Comparison of ENCODE assay signal across 22 cellular contexts in the genomic region with DNA sequence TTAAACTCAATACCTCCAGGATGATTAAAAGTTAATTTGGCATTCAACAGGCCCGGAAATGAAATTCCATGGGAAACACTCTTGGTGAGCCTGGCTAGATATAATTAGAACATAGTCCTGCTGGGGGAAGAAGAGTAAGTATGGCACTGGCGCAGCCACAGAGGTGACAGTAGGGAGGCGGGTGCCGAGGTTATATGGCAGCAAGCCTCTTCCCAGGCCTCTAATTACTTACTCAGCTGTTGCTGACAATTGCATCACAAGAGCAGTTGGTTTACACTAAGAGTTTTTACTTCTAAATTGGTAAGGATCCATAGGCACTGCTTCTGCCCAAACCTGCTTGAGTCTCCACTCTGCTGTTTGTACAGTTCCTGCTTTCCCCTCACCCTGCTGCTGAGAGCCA.
A peak's percentile ranks its signal among the peaks of the same experiment; 100 is the strongest.
DNase-seq lines count a peak whose midpoint lies in the region; ATAC-seq and TF ChIP-seq lines count a peak whose summit lies in the region.
"Had no signal": no experiment of that assay in that cellular context is flagged by ENCODE, and none has a peak within 500 bp of the region (broad histone marks: within the 10 kb centered on the region; RNA-seq: fewer than 3 reads in every experiment).

No MANE protein-coding gene starts in this region.

- no peaks in the 10 kb centered on the region for H3K9me3 Mint-ChIP-seq in stimulated activated effector memory CD8-positive, alpha-beta T cell treated with anti-CD3 and anti-CD28 coated beads, Interleukin-12 subunit alpha, Interleukin-12 subunit beta, amount 100 ng/mL, for 72 hours
- H3K9me3 Mint-ChIP-seq: activated naive CD8-positive, alpha-beta T cell treated with anti-CD3 and anti-CD28 coated beads, Interleukin-2, amount 50 U/mL, for 24 hours; activated T-cell treated with anti-CD3 and anti-CD28 coated beads, Interleukin-2, amount 50 U/mL, for 72 hours; naive B cell had no signal

- TF ChIP-seq POLR2A in IMR-90 (IDR thresholded peaks at IDR 0.05; ENCODE audit: low read depth, low read length) (no peak), esophagus squamous epithelium (IDR thresholded peaks at IDR 0.05) (no peak)

- BruUV-seq in IMR-90 (replicated peaks; lab: Mats Ljungman, UMichigan), result no TSS peak

- CTCF ChIA-PET in IMR-90 (lab: Yijun Ruan, JAX), result interaction anchor here (1.0 kb wide), 1 partner anchor 14 kb away, joined by 3 read pairs; no protein-coding TSS in a partner anchor

- H3K4me3 Mint-ChIP-seq in stimulated activated effector memory CD8-positive, alpha-beta T cell treated with anti-CD3 and anti-CD28 coated beads, Interleukin-12 subunit alpha, Interleukin-12 subunit beta, amount 100 ng/mL, for 72 hours, result no peak overlapping the region
- H3K4me3 Mint-ChIP-seq: activated naive CD8-positive, alpha-beta T cell treated with anti-CD3 and anti-CD28 coated beads, Interleukin-2, amount 50 U/mL, for 24 hours; activated T-cell treated with anti-CD3 and anti-CD28 coated beads, Interleukin-2, amount 50 U/mL, for 72 hours had no signal

- no peaks in the 10 kb centered on the region for H3K9me3 ChIP-seq in IMR-90 (ENCODE audit: control insufficient read depth, insufficient read depth, low read length)
- H3K9me3 ChIP-seq in adipocyte (ENCODE audit: control insufficient read depth, low read length), result no peaks in the 10 kb centered on the region
- H3K9me3 ChIP-seq in esophagus squamous epithelium, result no peaks in the 10 kb centered on the region
- H3K9me3 ChIP-seq: left ventricle myocardium inferior, tibial nerve had no signal

- peak overlapping the region; percentile 55; the same call in 1 of the 2 replicates for H4K91ac ChIP-seq in IMR-90 (ENCODE audit: insufficient read depth, low read depth, low read length)

- peak overlapping the region; percentile 5; the same call in 1 of the 2 replicates for H3K18ac ChIP-seq in IMR-90 (ENCODE audit: low read depth, low read length)

- peak overlapping the region; percentile 68; the same call in 1 of the 2 replicates for H2BK120ac ChIP-seq in IMR-90 (ENCODE audit: low read depth, low read length)

- H2AK5ac ChIP-seq in IMR-90 (ENCODE audit: low read depth, low read length), result peak overlapping the region; percentile 18; the same call in 1 of the 2 replicates

- no peak overlapping the region for H3K14ac ChIP-seq in IMR-90 (replicated peaks; ENCODE audit: low read depth, low read length)

- H3K9ac ChIP-seq in IMR-90 (ENCODE audit: low read depth, low read length) (no peak overlapping the region), adipocyte (ENCODE audit: low read length) (no peak overlapping the region)

- peak overlapping the region; percentile 36; the same call in 1 of the 2 replicates for H2BK20ac ChIP-seq in IMR-90 (ENCODE audit: low read depth, low read length)

- intact Hi-C loops in IMR-90 (cut with micrococcal nuclease) (no loop called here), esophagus squamous epithelium (cut with DNase I) (no loop called here)

- no peak for TF ChIP-seq RAD21 in IMR-90 (IDR thresholded peaks at IDR 0.05; ENCODE audit: low read length)

- no peak overlapping the region for H3K4me3 ChIP-seq in IMR-90 (ENCODE audit: insufficient read depth, low read depth, low read length)
- no peak overlapping the region for H3K4me3 ChIP-seq in adipocyte (ENCODE audit: low read length)
- no peak overlapping the region for H3K4me3 ChIP-seq in esophagus squamous epithelium
- H3K4me3 ChIP-seq: left ventricle myocardium inferior, SK-N-MC, tibial nerve had no signal

- H3K4me2 ChIP-seq in IMR-90 (ENCODE audit: low read depth, low read length), result no peak overlapping the region

- no peak for TF ChIP-seq CTCF in IMR-90 (conservative IDR thresholded peaks at IDR 0.05; ENCODE audit: low read depth, low read length)
- no peak for TF ChIP-seq CTCF in esophagus squamous epithelium (IDR thresholded peaks at IDR 0.05)

- POLR2A ChIA-PET in IMR-90 (lab: Charles Lee; ENCODE audit: unreplicated experiment), result no interaction called here

- no peak for DNase-seq in IMR-90
- DNase-seq in adipocyte (ENCODE audit: low read depth), result peak; percentile 22
- DNase-seq in fibroblast of peridontal ligament (ENCODE audit: extremely low read depth), result peak; percentile 71
- no peak for DNase-seq in stimulated activated effector memory CD8-positive, alpha-beta T cell treated with anti-CD3 and anti-CD28 coated beads, Interleukin-12 subunit alpha, Interleukin-12 subunit beta, amount 100 ng/mL, for 72 hours (ENCODE audit: low spot score in 2 of 2)
- DNase-seq in esophagus squamous epithelium (lab: John Stamatoyannopoulos, UW), result no peak
- no peak for DNase-seq in ecto neural progenitor cell (ENCODE audit: low spot score)
- no peak for DNase-seq in NOMO-1 (lab: John Stamatoyannopoulos, UW; ENCODE audit: unreplicated experiment in 2 of 2)
- DNase-seq: activated naive CD8-positive, alpha-beta T cell treated with anti-CD3 and anti-CD28 coated beads, Interleukin-2, amount 50 U/mL, for 24 hours; activated T-cell treated with anti-CD3 and anti-CD28 coated beads, Interleukin-2, amount 50 U/mL, for 72 hours; dermis blood vessel endothelial cell; GDM1; left ventricle myocardium inferior; naive B cell; NCI-H1092 treated with DMSO at 0.1 percent for 48 hours; NCI-H1694 treated with DMSO at 0.1 percent for 48 hours; NCI-H82; right cardiac atrium; stimulated activated CD4-positive, alpha-beta T cell treated with anti-CD3 and anti-CD28 coated beads, Interleukin-12 subunit alpha, Interleukin-12 subunit beta, amount 100 ng/mL, for 4 hours; stimulated activated CD4-positive, alpha-beta T cell treated with anti-CD3 and anti-CD28 coated beads, Interleukin-2, amount 100 ng/mL, for 48 hours had no signal

- no peak overlapping the region for H2BK5ac ChIP-seq in IMR-90 (ENCODE audit: low read depth, low read length, poor library complexity, severe bottlenecking)

- dilution Hi-C loops in IMR-90 (cut with HindIII; ENCODE audit: low sequenced_read_pairs, unreplicated experiment), result no loop called here

- no CpG with 5 or more reads among the region's 4 CpGs for WGBS in IMR-90 (ENCODE audit: extremely low coverage in 2 of 2, insufficient read length in 1 of 2), 2 experiments
- 77 to 86% methylated on average over 3 to 4 of the region's 4 CpGs for WGBS in esophagus squamous epithelium, 2 donors

- no peaks in the 10 kb centered on the region for H3K36me3 Mint-ChIP-seq in stimulated activated effector memory CD8-positive, alpha-beta T cell treated with anti-CD3 and anti-CD28 coated beads, Interleukin-12 subunit alpha, Interleukin-12 subunit beta, amount 100 ng/mL, for 72 hours
- H3K36me3 Mint-ChIP-seq: naive B cell had no signal

- H3K27ac Mint-ChIP-seq in stimulated activated effector memory CD8-positive, alpha-beta T cell treated with anti-CD3 and anti-CD28 coated beads, Interleukin-12 subunit alpha, Interleukin-12 subunit beta, amount 100 ng/mL, for 72 hours, result peak overlapping the region; percentile 35
- H3K27ac Mint-ChIP-seq: activated naive CD8-positive, alpha-beta T cell treated with anti-CD3 and anti-CD28 coated beads, Interleukin-2, amount 50 U/mL, for 24 hours; activated T-cell treated with anti-CD3 and anti-CD28 coated beads, Interleukin-2, amount 50 U/mL, for 72 hours had no signal

- H4K8ac ChIP-seq in IMR-90 (ENCODE audit: low read depth in 2 of 2, low read length in 2 of 2), result peak overlapping the region in 1 of 2 experiments; percentile 41; a peak in 2 of 4 replicates

- H4K5ac ChIP-seq in IMR-90 (ENCODE audit: low read depth, low read length), result no peak overlapping the region; the same call in 1 of the 2 replicates

- H3K27me3 ChIP-seq in IMR-90 (ENCODE audit: control insufficient read depth, insufficient read depth, low read length) (no peaks in the 10 kb centered on the region), adipocyte (replicated peaks; ENCODE audit: control insufficient read depth, insufficient read depth, low read length) (no peaks in the 10 kb centered on the region), esophagus squamous epithelium (no peaks in the 10 kb centered on the region)
- H3K27me3 ChIP-seq: tibial nerve had no signal

- peaks cover 30% of the 10 kb centered on the region for H3K9me1 ChIP-seq in IMR-90 (ENCODE audit: insufficient read depth, low read length)

- H4K20me1 ChIP-seq in IMR-90 (ENCODE audit: insufficient read depth, low read length), result no peaks in the 10 kb centered on the region

- ATAC-seq in IMR-90 (ENCODE audit: low read depth), result no peak
- no peak for ATAC-seq in stimulated activated effector memory CD8-positive, alpha-beta T cell treated with anti-CD3 and anti-CD28 coated beads, Interleukin-12 subunit alpha, Interleukin-12 subunit beta, amount 100 ng/mL, for 72 hours
- ATAC-seq: activated naive CD8-positive, alpha-beta T cell treated with anti-CD3 and anti-CD28 coated beads, Interleukin-2, amount 50 U/mL, for 24 hours; right cardiac atrium had no signal

- peak overlapping the region; percentile 30 for H3K4ac ChIP-seq in IMR-90 (ENCODE audit: low read depth, low read length)

- H3K27ac ChIP-seq in IMR-90 (ENCODE audit: insufficient read depth, low read length) (no peak overlapping the region), esophagus squamous epithelium (no peak overlapping the region)
- H3K27ac ChIP-seq: C4-2B, left ventricle myocardium inferior, SK-N-MC, tibial nerve had no signal

- H3K36me3 ChIP-seq in IMR-90 (ENCODE audit: control insufficient read depth, insufficient read depth, low read length) (no peaks in the 10 kb centered on the region), adipocyte (ENCODE audit: control insufficient read depth, insufficient read depth, low read length, severe bottlenecking) (no peaks in the 10 kb centered on the region), esophagus squamous epithelium (no peaks in the 10 kb centered on the region)
- H3K36me3 ChIP-seq: left ventricle myocardium inferior, tibial nerve had no signal

- in situ Hi-C loops in IMR-90 (cut with MboI; ENCODE audit: low sequenced_read_pairs), result no loop called here

- no peak overlapping the region for H2AFZ ChIP-seq in IMR-90 (replicated peaks; ENCODE audit: low read length, poor library complexity)

- peaks cover 18% of the 10 kb centered on the region for H3K4me1 ChIP-seq in IMR-90 (ENCODE audit: control insufficient read depth, insufficient read depth, low read length)
- peaks cover 26% of the 10 kb centered on the region for H3K4me1 ChIP-seq in adipocyte (ENCODE audit: control insufficient read depth, insufficient read depth, low read length)
- H3K4me1 ChIP-seq in esophagus squamous epithelium, result peaks cover 10 to 30% (median 11%) of the 10 kb centered on the region in 3 donors

- H3K56ac ChIP-seq in IMR-90 (ENCODE audit: extremely low read depth, insufficient read depth, low read length), result no peak overlapping the region

- no peak overlapping the region for H2AK9ac ChIP-seq in IMR-90 (replicated peaks; ENCODE audit: low read depth, low read length, poor library complexity)

- H3K4me1 Mint-ChIP-seq in stimulated activated effector memory CD8-positive, alpha-beta T cell treated with anti-CD3 and anti-CD28 coated beads, Interleukin-12 subunit alpha, Interleukin-12 subunit beta, amount 100 ng/mL, for 72 hours, result peaks cover 48% of the 10 kb centered on the region

- H3K23ac ChIP-seq in IMR-90 (ENCODE audit: low read depth, low read length), result no peak overlapping the region

- peaks cover 0 to 12% of the 10 kb centered on the region in 2 experiments; a peak in 2 of 4 replicates for H3K79me1 ChIP-seq in IMR-90 (ENCODE audit: low read depth in 1 of 2, low read length in 2 of 2)

- peak overlapping the region; percentile 38; the same call in 1 of the 3 replicates for H2BK15ac ChIP-seq in IMR-90 (ENCODE audit: low read depth, low read length)

Comparison
In these comparisons a context has a peak if more than half of its experiments do, and no peak if none do; other contexts are left out.
1. DNase-seq: peak in adipocyte (single experiment) and fibroblast of peridontal ligament (single experiment); none in IMR-90 (single experiment), stimulated activated effector memory CD8-positive, alpha-beta T cell treated with anti-CD3 and anti-CD28 coated beads, Interleukin-12 subunit alpha, Interleukin-12 subunit beta, amount 100 ng/mL, for 72 hours (0 of 2), esophagus squamous epithelium (single experiment), ecto neural progenitor cell (single experiment) and NOMO-1 (0 of 2).